ENCODE assay signal across 9 cellular contexts in genomic region chr16:529012-529575, GRCh38. TPM values are rescaled to one million over a fixed set of nuclear protein-coding genes. Genes with fewer than 3 reads are reported as not detected.
DNase-seq lines count a peak whose midpoint lies in the region; ATAC-seq and TF ChIP-seq lines count a peak whose summit lies in the region.
"Had no signal": no experiment of that assay in that cellular context is flagged by ENCODE, and none has a peak within 500 bp of the region (broad histone marks: within the 10 kb centered on the region; RNA-seq: fewer than 3 reads in every experiment).

No MANE protein-coding gene starts in this region.

- no peak overlapping the region for H3K27ac Mint-ChIP-seq in memory B cell

- H3K4me1 ChIP-seq in ascending aorta = peaks cover 14 to 34% of the 10 kb centered on the region in 2 donors

- ATAC-seq in memory B cell (ENCODE audit: low read depth) (no peak), HG03442 (IDR thresholded peaks at IDR 0.05; ENCODE audit: unreplicated experiment) (no peak)

- no peaks in the 10 kb centered on the region for H3K9me3 ChIP-seq in ascending aorta

- peaks cover 21% of the 10 kb centered on the region for H3K4me1 Mint-ChIP-seq in memory B cell

- H3K27me3 ChIP-seq in ascending aorta = no peaks in the 10 kb centered on the region

- DNase-seq in HFF-Myc (ENCODE audit: extremely low read depth, low read depth) (no peak), ascending aorta (ENCODE audit: low spot score in 2 of 2) (no peak), memory B cell (ENCODE audit: low spot score in 2 of 2) (no peak), EL (no peak), NCI-H526 (lab: John Stamatoyannopoulos, UW) (no peak)
- DNase-seq in stimulated activated CD4-positive, alpha-beta T cell treated with anti-CD3 and anti-CD28 coated beads, Interleukin-4, amount 100 ng/mL, for 1 hour = no peak

- H3K4me3 ChIP-seq in HFF-Myc (replicated peaks; ENCODE audit: low read depth, low read length) (peak overlapping the region; percentile 88), ascending aorta (peak overlapping the region; percentile 66 to 88)

- no peaks in the 10 kb centered on the region for H3K27me3 Mint-ChIP-seq in memory B cell

- no peaks in the 10 kb centered on the region for H3K36me3 ChIP-seq in ascending aorta

- no peak for TF ChIP-seq CTCF in 22Rv1 (IDR thresholded peaks at IDR 0.05)
- no peak for TF ChIP-seq CTCF in HFF-Myc (IDR thresholded peaks at IDR 0.05; ENCODE audit: low read depth, low read length, missing control alignments)
- TF ChIP-seq CTCF in ascending aorta (IDR thresholded peaks at IDR 0.05) = no peak

- intact Hi-C loops in ascending aorta (cut with DNase I) = loop anchor here (5.0 kb wide), 2 partner anchors 147 to 297 kb away; partner anchors contain the start of genes FAM234A and PGAP6

- peak overlapping the region; percentile 87 for H3K4me3 Mint-ChIP-seq in memory B cell

- no peaks in the 10 kb centered on the region for H3K9me3 Mint-ChIP-seq in memory B cell

- no peaks in the 10 kb centered on the region for H3K36me3 Mint-ChIP-seq in memory B cell

- H3K27ac ChIP-seq in 22Rv1 (peak overlapping the region; percentile 94), ascending aorta (peak overlapping the region in 1 of 2 donors; percentile 15)

RNA-seq across cellular contexts. Expression of gene CAPN15, which starts 1.6 kb away (rescaled TPM):
- total RNA-seq in ascending aorta = 249 TPM

RNA-seq across cellular contexts. Expression of gene PRR35, which starts 31.1 kb away (rescaled TPM):
- not detected for total RNA-seq in ascending aorta
- total RNA-seq: temporal lobe had no signal

RNA-seq across cellular contexts. Expression of gene NHLRC4, which starts 37.7 kb away (rescaled TPM):
- total RNA-seq in ascending aorta = not detected

RNA-seq across cellular contexts. Expression of gene PIGQ, which starts 40.7 kb away (rescaled TPM):
- total RNA-seq in ascending aorta = 70.2 TPM
